24 cellular contexts compared by ENCODE assay signal in genomic region chr7:156344595-156344994, GRCh38.
"Had no signal": no experiment of that assay in that cellular context is flagged by ENCODE, and none has a peak within 500 bp of the region (broad histone marks: within the 10 kb centered on the region; RNA-seq: fewer than 3 reads in every experiment).

No MANE protein-coding gene starts in this region.

- DNase-seq: colonic mucosa; dermis blood vessel endothelial cell; dorsolateral prefrontal cortex; effector CD4-positive, alpha-beta T cell; effector memory CD4-positive, alpha-beta T cell; foreskin keratinocyte; heart left ventricle; hypothalamus; immature natural killer cell; islet precursor cell; kidney; kidney glomerular epithelial cell; left colon; left ventricle myocardium superior; lower lobe of right lung; mesenchymal stem cell; mucosa of descending colon; naive B cell had no signal

- H3K4me1 ChIP-seq: colonic mucosa, foreskin keratinocyte, gastroesophageal sphincter, heart left ventricle, lower lobe of right lung had no signal

- H3K27me3 ChIP-seq: colonic mucosa, dorsolateral prefrontal cortex, esophagus muscularis mucosa, foreskin keratinocyte, heart left ventricle, hepatocyte had no signal

- H3K9me3 ChIP-seq: colonic mucosa, esophagus muscularis mucosa, gastroesophageal sphincter, heart left ventricle, lower lobe of right lung, mucosa of descending colon had no signal

- H3K79me2 ChIP-seq: hepatocyte had no signal

- FAIRE-seq: endothelial cell of umbilical vein, frontal cortex, kidney had no signal

- H3K4me2 ChIP-seq: hepatocyte had no signal

- ATAC-seq: foreskin keratinocyte, gastroesophageal sphincter, left colon, left lobe of liver, left ventricle myocardium superior, mucosa of descending colon had no signal

- H3K4me3 ChIP-seq: colonic mucosa, dorsolateral prefrontal cortex, esophagus muscularis mucosa, gastroesophageal sphincter, heart left ventricle, hepatocyte, lower lobe of right lung, mucosa of descending colon had no signal

- H3K36me3 ChIP-seq: colonic mucosa, esophagus muscularis mucosa, gastroesophageal sphincter, heart left ventricle, lower lobe of right lung had no signal

- H3K27ac ChIP-seq: colonic mucosa, dorsolateral prefrontal cortex, esophagus muscularis mucosa, foreskin keratinocyte, gastroesophageal sphincter, heart left ventricle, hepatocyte, lower lobe of right lung had no signal

- H2AFZ ChIP-seq: hepatocyte had no signal
